ENCODE assay signal across 23 cellular contexts in genomic region chr21:21813295-21813694, GRCh38.
"Had no signal": no experiment of that assay in that cellular context is flagged by ENCODE, and none has a peak within 500 bp of the region (broad histone marks: within the 10 kb centered on the region; RNA-seq: fewer than 3 reads in every experiment).

No MANE protein-coding gene starts in this region.

- H3K4me2 ChIP-seq: KMS-11 had no signal

- H3K4me3 ChIP-seq: K562, Peyer's patch, SJCRH30, SK-N-MC had no signal

- H3K27ac Mint-ChIP-seq: IgD-negative memory B cell had no signal

- H3K9me3 ChIP-seq: Peyer's patch, SJCRH30 had no signal

- H3K27me3 ChIP-seq: Peyer's patch, SJCRH30 had no signal

- H3K27me3 Mint-ChIP-seq: IgD-negative memory B cell had no signal

- H3K9ac ChIP-seq: KMS-11 had no signal

- H3K36me3 Mint-ChIP-seq: IgD-negative memory B cell had no signal

- H3K4me3 Mint-ChIP-seq: IgD-negative memory B cell had no signal

- DNase-seq: Kasumi-1, NCI-H1092 treated with DMSO at 0.1 percent for 48 hours, NCI-H1436, NCI-H187, NCI-H2029, NCI-H2081 treated with DMSO at 0.1 percent for 48 hours, NCI-H2171, NCI-H226, NCI-H446, NCI-H510A, NCI-H524 treated with DMSO at 0.1 percent for 48 hours, NCI-H69, NCI-H774, PC-3, Peyer's patch, SHP77 treated with DMSO at 0.1 percent for 48 hours, SJCRH30 had no signal

- H3K4me1 Mint-ChIP-seq: IgD-negative memory B cell had no signal

- H3K4me1 ChIP-seq: Peyer's patch, SJCRH30 had no signal

- H3K36me3 ChIP-seq: Peyer's patch, SJCRH30 had no signal

- H3K27ac ChIP-seq: HL-60, KMS-11, Peyer's patch, SJCRH30, SK-N-MC had no signal

- ATAC-seq: K562, PC-3, Right ventricle myocardium inferior had no signal
